ENCODE assay signal across 19 cellular contexts in genomic region chr3:111301238-111301798, GRCh38.
"Had no signal": no experiment of that assay in that cellular context is flagged by ENCODE, and none has a peak within 500 bp of the region (broad histone marks: within the 10 kb centered on the region; RNA-seq: fewer than 3 reads in every experiment).

No MANE protein-coding gene starts in this region.

- H3K27me3 Mint-ChIP-seq: activated B cell treated with CpG ODN at 0.5 μM for 24 hours; activated naive CD8-positive, alpha-beta T cell treated with anti-CD3 and anti-CD28 coated beads for 36 hours; type B pancreatic cell had no signal

- H3K27ac Mint-ChIP-seq: activated B cell treated with CpG ODN at 0.5 μM for 24 hours; activated naive CD8-positive, alpha-beta T cell treated with anti-CD3 and anti-CD28 coated beads for 36 hours; activated T-cell treated with anti-CD3 and anti-CD28 coated beads, Interleukin-2, amount 50 U/mL, for 72 hours; T-cell; type B pancreatic cell had no signal

- DNase-seq: activated B cell treated with CpG ODN at 0.5 μM for 24 hours; activated CD4-positive, alpha-beta T cell treated with anti-CD3 and anti-CD28 coated beads for 48 hours; activated naive CD8-positive, alpha-beta T cell treated with anti-CD3 and anti-CD28 coated beads for 36 hours; activated T-cell treated with anti-CD3 and anti-CD28 coated beads, Interleukin-2, amount 50 U/mL, for 72 hours; anterior cingulate cortex; cortex of kidney; effector CD4-positive, alpha-beta T cell; esophagus squamous epithelium; mammary epithelial cell; pancreas; retina; SK-N-SH; stimulated activated CD4-positive, alpha-beta T cell treated with anti-CD3 and anti-CD28 coated beads, Interleukin-12 subunit alpha, Interleukin-12 subunit beta, amount 100 ng/mL, for 4 hours; stimulated activated naive CD4-positive, alpha-beta T cell; substantia nigra; T-cell had no signal

- H3K9me3 Mint-ChIP-seq: activated B cell treated with CpG ODN at 0.5 μM for 24 hours; activated naive CD8-positive, alpha-beta T cell treated with anti-CD3 and anti-CD28 coated beads for 36 hours; activated T-cell treated with anti-CD3 and anti-CD28 coated beads, Interleukin-2, amount 50 U/mL, for 72 hours; T-cell; type B pancreatic cell had no signal

- ATAC-seq: activated T-cell treated with anti-CD3 and anti-CD28 coated beads, Interleukin-2, amount 50 U/mL, for 72 hours; left lobe of liver; pancreas; T-cell had no signal

- H3K4me1 ChIP-seq: esophagus squamous epithelium, pancreas had no signal

- H3K4me1 Mint-ChIP-seq: activated B cell treated with CpG ODN at 0.5 μM for 24 hours had no signal

- H3K27ac ChIP-seq: esophagus squamous epithelium, hepatocyte, pancreas had no signal

- H3K36me3 ChIP-seq: esophagus squamous epithelium, pancreas had no signal

- H3K4me3 ChIP-seq: esophagus squamous epithelium, hepatocyte, pancreas had no signal

- H3K4me3 Mint-ChIP-seq: activated B cell treated with CpG ODN at 0.5 μM for 24 hours; activated naive CD8-positive, alpha-beta T cell treated with anti-CD3 and anti-CD28 coated beads for 36 hours; activated T-cell treated with anti-CD3 and anti-CD28 coated beads, Interleukin-2, amount 50 U/mL, for 72 hours; T-cell; type B pancreatic cell had no signal

- H3K36me3 Mint-ChIP-seq: T-cell, type B pancreatic cell had no signal

- H3K9me3 ChIP-seq: esophagus squamous epithelium, pancreas, SK-N-SH had no signal

- H3K27me3 ChIP-seq: esophagus squamous epithelium, hepatocyte, pancreas had no signal
